15 cellular contexts compared by ENCODE assay signal in genomic region chr4:20618010-20618409, GRCh38.
DNase-seq lines count a peak whose midpoint lies in the region; ATAC-seq, FAIRE-seq and TF ChIP-seq lines count a peak whose summit lies in the region.
"Had no signal": no experiment of that assay in that cellular context is flagged by ENCODE, and none has a peak within 500 bp of the region (broad histone marks: within the 10 kb centered on the region; RNA-seq: fewer than 3 reads in every experiment).

No MANE protein-coding gene starts in this region.

- H2AFZ ChIP-seq in HepG2 (ENCODE audit: low read length), result no peak overlapping the region

- H3K27me3 Mint-ChIP-seq in neural crest cell (ENCODE audit: low read depth), result no peaks in the 10 kb centered on the region

- in situ Hi-C loops in HepG2 (cut with HindIII; ENCODE audit: extremely low pct_ligation_motif_present, low pct_unique_long_range_greater_than_20kb), result no loop called here

- H4K20me1 ChIP-seq in HepG2 (ENCODE audit: insufficient read depth, low read length), result no peaks in the 10 kb centered on the region

- H3K9me3 ChIP-seq in liver (ENCODE audit: control insufficient read depth in 4 of 4, low read length in 3 of 4) (no peaks in the 10 kb centered on the region), HepG2 (ENCODE audit: low read length) (no peaks in the 10 kb centered on the region), thyroid gland (no peaks in the 10 kb centered on the region)
- H3K9me3 ChIP-seq: tibial nerve had no signal

- POLR2A ChIA-PET in HepG2 (lab: Yijun Ruan, JAX), result no interaction called here

- no peaks in the 10 kb centered on the region for H3K79me2 ChIP-seq in HepG2 (ENCODE audit: insufficient read depth, low read length)

- no peak for TF ChIP-seq CTCF in liver (IDR thresholded peaks at IDR 0.05; ENCODE audit: low read depth, low read length, missing input control)
- no peak for TF ChIP-seq CTCF in HepG2 (CRISPR knock-in tag; IDR thresholded peaks at IDR 0.05)
- no peak for TF ChIP-seq CTCF in neural crest cell (conservative IDR thresholded peaks at IDR 0.05)
- TF ChIP-seq CTCF in thyroid gland (IDR thresholded peaks at IDR 0.05), result no peak

- BruUV-seq in HepG2 (replicated peaks; lab: Mats Ljungman, UMichigan), result no TSS peak

- no peak overlapping the region for H3K4me3 ChIP-seq in liver (ENCODE audit: low read depth in 1 of 3, low read length in 3 of 3)
- H3K4me3 ChIP-seq in HepG2 (replicated peaks in 1 of 3; ENCODE audit: insufficient read depth in 1 of 3, low read depth in 2 of 3, low read length in 3 of 3), result no peak overlapping the region
- H3K4me3 ChIP-seq in thyroid gland (replicated peaks in 1 of 3), result no peak overlapping the region
- H3K4me3 ChIP-seq: tibial nerve had no signal

- H3K4me3 Mint-ChIP-seq in neural crest cell, result no peak overlapping the region
- H3K4me3 Mint-ChIP-seq: activated T-cell treated with anti-CD3 and anti-CD28 coated beads, Interleukin-2, amount 50 U/mL, for 4 hours; T-cell had no signal

- peaks cover 34% of the 10 kb centered on the region for H3K4me1 Mint-ChIP-seq in neural crest cell

- no peak overlapping the region for H3K4me2 ChIP-seq in HepG2 (ENCODE audit: low read depth, low read length)

- peaks cover 3% of the 10 kb centered on the region for H3K36me3 Mint-ChIP-seq in neural crest cell (ENCODE audit: low read depth)
- H3K36me3 Mint-ChIP-seq: T-cell had no signal

- H3K36me3 ChIP-seq in liver (ENCODE audit: control insufficient read depth in 4 of 4, insufficient read depth in 3 of 4, low read depth in 1 of 4, low read length in 3 of 4) (no peaks in the 10 kb centered on the region), HepG2 (replicated peaks in 1 of 2; ENCODE audit: control insufficient read depth in 1 of 2, insufficient read depth in 2 of 2, low read length in 2 of 2) (no peaks in the 10 kb centered on the region), thyroid gland (no peaks in the 10 kb centered on the region)

- H3K9ac ChIP-seq in liver (ENCODE audit: low read depth in 1 of 2, low read length in 2 of 2), result no peak overlapping the region
- H3K9ac ChIP-seq in HepG2 (ENCODE audit: insufficient read depth, low read depth, low read length), result no peak overlapping the region

- TF ChIP-seq POLR2A in HepG2 (IDR thresholded peaks at IDR 0.05; ENCODE audit: insufficient read depth in 1 of 2, low read depth in 2 of 2, low read length in 2 of 2) (no peak), thyroid gland (IDR thresholded peaks at IDR 0.05) (no peak)

- ATAC-seq in HepG2, result no peak
- ATAC-seq in left ventricle myocardium superior, result peak; percentile 32
- ATAC-seq: activated T-cell treated with anti-CD3 and anti-CD28 coated beads, Interleukin-2, amount 50 U/mL, for 4 hours; T-cell had no signal

- intact Hi-C loops in HepG2 (cut with micrococcal nuclease; ENCODE audit: unreplicated experiment), result no loop called here
- intact Hi-C loops in left ventricle myocardium superior (cut with micrococcal nuclease), result no loop called here
- intact Hi-C loops in thyroid gland (cut with DNase I), result no loop called here

- WGBS in liver, result 19% methylated on average over 8 of the region's 8 CpGs
- 13% methylated on average over 8 of the region's 8 CpGs for WGBS in HepG2 (ENCODE audit: low lambda C conversion rate)
- 62 to 81% methylated on average over 8 of the region's 8 CpGs for WGBS in thyroid gland, 2 donors

- H3K9me3 Mint-ChIP-seq in neural crest cell, result no peaks in the 10 kb centered on the region
- H3K9me3 Mint-ChIP-seq: activated T-cell treated with anti-CD3 and anti-CD28 coated beads, Interleukin-2, amount 50 U/mL, for 4 hours; T-cell had no signal

- DNase-seq in HepG2 (ENCODE audit: low spot score) (no peak), left ventricle myocardium superior (peak; percentile 41), neural crest cell (ENCODE audit: low read depth, low spot score) (no peak), SHP77 (lab: John Stamatoyannopoulos, UW) (no peak), thyroid gland (no peak), NCI-H1092 treated with DMSO at 0.1 percent for 48 hours (lab: John Stamatoyannopoulos, UW) (no peak)
- DNase-seq in stimulated activated CD4-positive, alpha-beta T cell treated with anti-CD3 and anti-CD28 coated beads, Interleukin-2, amount 100 ng/mL, for 48 hours, result no peak
- DNase-seq: activated CD4-positive, alpha-beta T cell treated with anti-CD3 and anti-CD28 coated beads for 4 hours; activated T-cell treated with anti-CD3 and anti-CD28 coated beads, Interleukin-2, amount 50 U/mL, for 4 hours; glutamatergic neuron; NCI-H2081 treated with DMSO at 0.1 percent for 48 hours; stimulated activated CD4-positive, alpha-beta T cell treated with anti-CD3 and anti-CD28 coated beads, Interleukin-12 subunit alpha, Interleukin-12 subunit beta, amount 100 ng/mL, for 4 hours; T-cell had no signal

- H3K27me3 ChIP-seq in liver (ENCODE audit: control insufficient read depth in 4 of 4, insufficient read depth in 4 of 4, low read length in 3 of 4), result no peaks in the 10 kb centered on the region
- no peaks in the 10 kb centered on the region for H3K27me3 ChIP-seq in HepG2 (ENCODE audit: control insufficient read depth in 1 of 2, insufficient read depth in 2 of 2, low read length in 2 of 2)
- H3K27me3 ChIP-seq in thyroid gland, result no peaks in the 10 kb centered on the region
- H3K27me3 ChIP-seq: tibial nerve had no signal

- TF ChIP-seq EP300 in HepG2 (IDR thresholded peaks at IDR 0.05; ENCODE audit: low read depth in 2 of 2, low read length in 2 of 2) (no peak), HepG2 (CRISPR knock-in tag; IDR thresholded peaks at IDR 0.05; ENCODE audit: borderline replicate concordance) (no peak)

- H3K4me1 ChIP-seq in liver (ENCODE audit: control insufficient read depth in 4 of 4, insufficient read depth in 4 of 4, low read length in 3 of 4) (peaks cover 0 to 18% (median 2%) of the 10 kb centered on the region in 4 donors), HepG2 (ENCODE audit: insufficient read depth, low read length) (no peaks in the 10 kb centered on the region), thyroid gland (no peaks in the 10 kb centered on the region)

- CTCF ChIA-PET in HepG2 (lab: Yijun Ruan, JAX; ENCODE audit: low intra/inter-chr PET ratio, low total read pairs), result no interaction called here

- TF ChIP-seq RAD21 in liver (IDR thresholded peaks at IDR 0.05), result no peak
- no peak for TF ChIP-seq RAD21 in HepG2 (CRISPR knock-in tag; IDR thresholded peaks at IDR 0.05)

- peak overlapping the region; percentile 53 for H3K27ac Mint-ChIP-seq in neural crest cell (ENCODE audit: unreplicated experiment)
- H3K27ac Mint-ChIP-seq: T-cell had no signal

- H3K27ac ChIP-seq in liver (ENCODE audit: low read depth in 1 of 2, low read length in 2 of 2), result no peak overlapping the region
- H3K27ac ChIP-seq in HepG2 (ENCODE audit: extremely low read length, insufficient read depth, low read length), result no peak overlapping the region
- no peak overlapping the region for H3K27ac ChIP-seq in thyroid gland

- FAIRE-seq in HepG2 (lab: Jason Lieb, UNC), result no peak

TF ChIP-seq in liver, 16 proteins besides CTCF, POLR2A, EP300 and RAD21 (continues in another document):
- no peak for TF ChIP-seq FOXA1 (IDR thresholded peaks at IDR 0.05)
- TF ChIP-seq, protein P1, sequence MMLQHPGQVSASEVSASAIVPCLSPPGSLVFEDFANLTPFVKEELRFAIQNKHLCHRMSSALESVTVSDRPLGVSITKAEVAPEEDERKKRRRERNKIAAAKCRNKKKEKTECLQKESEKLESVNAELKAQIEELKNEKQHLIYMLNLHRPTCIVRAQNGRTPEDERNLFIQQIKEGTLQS (IDR thresholded peaks at IDR 0.05), result no peak
- TF ChIP-seq TAF1 (conservative IDR thresholded peaks at IDR 0.05), result no peak
- TF ChIP-seq YY1 (IDR thresholded peaks at IDR 0.05), result no peak
- TF ChIP-seq HNF4G (IDR thresholded peaks at IDR 0.05), result no peak
- TF ChIP-seq, protein P2, sequence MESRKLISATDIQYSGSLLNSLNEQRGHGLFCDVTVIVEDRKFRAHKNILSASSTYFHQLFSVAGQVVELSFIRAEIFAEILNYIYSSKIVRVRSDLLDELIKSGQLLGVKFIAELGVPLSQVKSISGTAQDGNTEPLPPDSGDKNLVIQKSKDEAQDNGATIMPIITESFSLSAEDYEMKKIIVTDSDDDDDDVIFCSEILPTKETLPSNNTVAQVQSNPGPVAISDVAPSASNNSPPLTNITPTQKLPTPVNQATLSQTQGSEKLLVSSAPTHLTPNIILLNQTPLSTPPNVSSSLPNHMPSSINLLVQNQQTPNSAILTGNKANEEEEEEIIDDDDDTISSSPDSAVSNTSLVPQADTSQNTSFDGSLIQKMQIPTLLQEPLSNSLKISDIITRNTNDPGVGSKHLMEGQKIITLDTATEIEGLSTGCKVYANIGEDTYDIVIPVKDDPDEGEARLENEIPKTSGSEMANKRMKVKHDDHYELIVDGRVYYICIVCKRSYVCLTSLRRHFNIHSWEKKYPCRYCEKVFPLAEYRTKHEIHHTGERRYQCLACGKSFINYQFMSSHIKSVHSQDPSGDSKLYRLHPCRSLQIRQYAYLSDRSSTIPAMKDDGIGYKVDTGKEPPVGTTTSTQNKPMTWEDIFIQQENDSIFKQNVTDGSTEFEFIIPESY (IDR thresholded peaks at IDR 0.05), result no peak
- no peak for TF ChIP-seq JUND (IDR thresholded peaks at IDR 0.05)
- TF ChIP-seq SP1 (IDR thresholded peaks at IDR 0.05), result no peak

TF ChIP-seq in HepG2, 621 proteins besides CTCF, POLR2A, EP300 and RAD21 (continues in another document):
- TF ChIP-seq ZBTB21 (CRISPR knock-in tag; IDR thresholded peaks at IDR 0.05) (no peak), ZC3H4 (CRISPR knock-in tag; IDR thresholded peaks at IDR 0.05; ENCODE audit: borderline replicate concordance) (no peak), RAD51 (IDR thresholded peaks at IDR 0.05; ENCODE audit: borderline replicate concordance) (no peak), ZFP90 (CRISPR knock-in tag; IDR thresholded peaks at IDR 0.05; ENCODE audit: borderline replicate concordance) (no peak), ZNF296 (CRISPR knock-in tag; conservative IDR thresholded peaks at IDR 0.05) (no peak), ZNF703 (CRISPR knock-in tag; IDR thresholded peaks at IDR 0.05; ENCODE audit: borderline replicate concordance) (no peak), NCOA1 (CRISPR knock-in tag; IDR thresholded peaks at IDR 0.05) (no peak), SRSF1 (optimal IDR thresholded peaks at IDR 0.05; ENCODE audit: low read depth, low read length) (no peak), ZNF614 (CRISPR knock-in tag; IDR thresholded peaks at IDR 0.05; ENCODE audit: borderline replicate concordance) (no peak), SMC3 (IDR thresholded peaks at IDR 0.05; ENCODE audit: low read length) (no peak)
- TF ChIP-seq, protein P3, sequence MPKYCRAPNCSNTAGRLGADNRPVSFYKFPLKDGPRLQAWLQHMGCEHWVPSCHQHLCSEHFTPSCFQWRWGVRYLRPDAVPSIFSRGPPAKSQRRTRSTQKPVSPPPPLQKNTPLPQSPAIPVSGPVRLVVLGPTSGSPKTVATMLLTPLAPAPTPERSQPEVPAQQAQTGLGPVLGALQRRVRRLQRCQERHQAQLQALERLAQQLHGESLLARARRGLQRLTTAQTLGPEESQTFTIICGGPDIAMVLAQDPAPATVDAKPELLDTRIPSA (CRISPR knock-in tag; IDR thresholded peaks at IDR 0.05; ENCODE audit: borderline replicate concordance), result no peak
